In the genomic region with DNA sequence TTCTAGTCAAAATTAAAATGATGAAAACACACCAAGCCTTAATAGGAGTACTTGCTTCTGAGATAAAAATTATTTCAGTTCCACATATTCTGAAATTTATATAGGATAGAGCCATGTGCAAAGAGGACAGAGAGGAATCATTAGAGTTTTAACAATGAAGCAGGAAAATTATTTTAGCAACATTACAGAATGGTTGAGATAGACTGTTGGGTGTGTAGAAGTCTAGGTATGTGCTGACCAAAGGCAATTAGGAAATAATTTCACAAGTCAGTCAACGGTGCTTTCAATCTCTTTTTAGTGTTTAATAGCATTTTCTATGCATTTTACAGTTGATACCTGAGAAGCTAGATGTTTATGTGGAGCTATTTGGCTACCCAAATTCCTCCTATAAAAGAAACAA, we compare ENCODE assay signal across 1 cellular context.
TF ChIP-seq lines count a peak whose summit lies in the region.

No MANE protein-coding gene starts in this region.

TF ChIP-seq in HEK293T, 16 proteins besides CTCF, POLR2A, EP300 and RAD21:
- no peak for TF ChIP-seq HDGF (IDR thresholded peaks at IDR 0.05; ENCODE audit: borderline replicate concordance)
- TF ChIP-seq, protein P1, sequence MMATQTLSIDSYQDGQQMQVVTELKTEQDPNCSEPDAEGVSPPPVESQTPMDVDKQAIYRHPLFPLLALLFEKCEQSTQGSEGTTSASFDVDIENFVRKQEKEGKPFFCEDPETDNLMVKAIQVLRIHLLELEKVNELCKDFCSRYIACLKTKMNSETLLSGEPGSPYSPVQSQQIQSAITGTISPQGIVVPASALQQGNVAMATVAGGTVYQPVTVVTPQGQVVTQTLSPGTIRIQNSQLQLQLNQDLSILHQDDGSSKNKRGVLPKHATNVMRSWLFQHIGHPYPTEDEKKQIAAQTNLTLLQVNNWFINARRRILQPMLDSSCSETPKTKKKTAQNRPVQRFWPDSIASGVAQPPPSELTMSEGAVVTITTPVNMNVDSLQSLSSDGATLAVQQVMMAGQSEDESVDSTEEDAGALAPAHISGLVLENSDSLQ (IDR thresholded peaks at IDR 0.05): 0 out of 2 replicates have a peak, but pooled peaks have one; percentile 28
